ENCODE assay signal across 8 cellular contexts in the genomic region with DNA sequence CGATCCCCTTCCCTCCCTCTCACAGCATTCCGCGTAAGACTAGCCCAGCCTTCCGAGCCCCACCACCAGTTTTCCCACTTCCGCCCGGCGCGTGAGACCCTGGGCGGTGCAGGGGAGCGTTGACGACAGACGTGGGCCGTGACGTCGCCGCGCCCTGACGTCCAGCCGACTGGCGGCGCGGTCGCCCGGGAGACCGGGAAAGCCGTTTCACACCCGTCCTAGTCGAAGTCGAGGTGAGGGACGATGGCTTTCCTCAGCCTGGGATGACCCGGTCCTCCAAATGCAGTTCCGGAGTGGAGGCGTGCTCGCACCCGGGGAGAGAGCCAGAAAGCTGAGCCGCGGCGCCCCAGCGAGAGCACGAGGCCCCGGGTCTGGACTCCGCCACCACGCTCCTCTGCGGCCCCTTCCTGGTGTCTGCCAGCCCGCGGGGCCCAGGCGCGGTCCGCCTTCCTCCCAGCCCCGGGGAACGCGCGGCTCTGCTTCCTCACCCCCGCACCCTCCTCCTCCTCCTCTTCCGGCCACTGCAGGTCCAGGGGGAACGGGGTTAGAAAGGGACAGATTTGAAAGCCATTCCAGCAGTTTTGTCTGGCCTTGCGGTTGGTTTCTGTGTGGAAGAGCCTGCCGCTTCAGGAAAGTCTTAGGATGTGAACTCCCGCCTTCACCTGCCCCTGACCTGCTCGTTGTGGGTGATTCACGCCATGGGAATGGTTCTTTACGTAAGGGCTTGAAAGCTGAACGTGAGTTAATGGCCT. TPM values are rescaled to one million over a fixed set of nuclear protein-coding genes. Genes with fewer than 3 reads are reported as not detected.
DNase-seq lines count a peak whose midpoint lies in the region; ATAC-seq and TF ChIP-seq lines count a peak whose summit lies in the region.

A gene (plus strand): TSS at position 210 of the 752 bp plus-strand sequence. CDS start 2,977 bp downstream, outside the sequence.

- H3K4me3 ChIP-seq in HL-60 (replicated peaks; ENCODE audit: insufficient read depth, low read length) (peak within 1 kb of the TSS; percentile 69), esophagus squamous epithelium (peak within 1 kb of the TSS; percentile 56 to 87 (median 80))

- peaks cover 32% of the 10 kb centered on the region for H3K4me1 Mint-ChIP-seq in activated T-cell treated with anti-CD3 and anti-CD28 coated beads, Interleukin-2, amount 50 U/mL, for 72 hours (ENCODE audit: low read depth)

- ATAC-seq in GM19463 (IDR thresholded peaks at IDR 0.05; ENCODE audit: unreplicated experiment), result peak; percentile 93
- ATAC-seq in activated T-cell treated with anti-CD3 and anti-CD28 coated beads, Interleukin-2, amount 50 U/mL, for 72 hours (replicated peaks in 1 of 2), result peak; percentile 86 to 94

- TF ChIP-seq POLR2A in esophagus squamous epithelium (IDR thresholded peaks at IDR 0.05), result peak in 2 of 4 donors; percentile 62 to 72

- peak within 1 kb of the TSS; percentile 80 to 90 for H3K4me3 Mint-ChIP-seq in activated T-cell treated with anti-CD3 and anti-CD28 coated beads, Interleukin-2, amount 50 U/mL, for 72 hours

- H3K27me3 ChIP-seq in HL-60 (ENCODE audit: insufficient read depth, poor library complexity, severe bottlenecking) (no peaks in the 10 kb centered on the region), esophagus squamous epithelium (no peaks in the 10 kb centered on the region)

- H3K9me3 Mint-ChIP-seq in activated T-cell treated with anti-CD3 and anti-CD28 coated beads, Interleukin-2, amount 50 U/mL, for 72 hours, result no peaks in the 10 kb centered on the region

- WGBS in esophagus squamous epithelium, 2 donors, result 0 to 4% methylated on average over 8 to 12 of the region's 63 CpGs

- H3K27me3 Mint-ChIP-seq in activated T-cell treated with anti-CD3 and anti-CD28 coated beads, Interleukin-2, amount 50 U/mL, for 72 hours (ENCODE audit: low read depth), result no peaks in the 10 kb centered on the region

- H3K4me1 ChIP-seq in esophagus squamous epithelium, result peaks cover 0 to 25% (median 3%) of the 10 kb centered on the region in 3 donors

- peak within 1 kb of the TSS; percentile 94 for H3K27ac Mint-ChIP-seq in activated T-cell treated with anti-CD3 and anti-CD28 coated beads, Interleukin-2, amount 50 U/mL, for 72 hours

- H3K36me3 Mint-ChIP-seq in activated T-cell treated with anti-CD3 and anti-CD28 coated beads, Interleukin-2, amount 50 U/mL, for 72 hours (ENCODE audit: insufficient read depth in 2 of 2), result peaks cover 1 to 3% of the 10 kb centered on the region in 2 donors

- H3K9me3 ChIP-seq in esophagus squamous epithelium, result no peaks in the 10 kb centered on the region

- no peaks in the 10 kb centered on the region for H3K36me3 ChIP-seq in esophagus squamous epithelium

- DNase-seq in COLO668 (lab: John Stamatoyannopoulos, UW; ENCODE audit: unreplicated experiment) (peak; percentile 90), HL-60 (ENCODE audit: low read depth in 1 of 2, low spot score in 1 of 2) (peak; percentile 78 to 87), OCI-M1 (lab: John Stamatoyannopoulos, UW) (peak; percentile 90), esophagus squamous epithelium (lab: John Stamatoyannopoulos, UW) (no peak), myocyte (ENCODE audit: low read depth) (peak; percentile 94)
- peak; percentile 65 to 82 for DNase-seq in activated T-cell treated with anti-CD3 and anti-CD28 coated beads, Interleukin-2, amount 50 U/mL, for 72 hours
- DNase-seq in stimulated activated CD8-positive, alpha-beta memory T cell treated with anti-CD3 and anti-CD28 coated beads, Interleukin-7, amount 100 ng/mL, for 48 hours (ENCODE audit: extremely low read depth in 1 of 2, low read depth in 1 of 2), result peak; percentile 61 to 63

- no peak for TF ChIP-seq CTCF in HL-60 (IDR thresholded peaks at IDR 0.05; ENCODE audit: insufficient read depth, low read length)
- TF ChIP-seq CTCF in esophagus squamous epithelium (IDR thresholded peaks at IDR 0.05), result peak in 1 of 6 experiments; percentile 4

- intact Hi-C loops in esophagus squamous epithelium (cut with DNase I), result loop anchor here (10.0 kb wide), 2 partner anchors 152 to 258 kb away; a partner anchor contains a TSS

- H3K27ac ChIP-seq in HL-60 (replicated peaks) (peak within 1 kb of the TSS; percentile 87), esophagus squamous epithelium (peak within 1 kb of the TSS; percentile 96 to 99 (median 96))

RNA-seq across cellular contexts. Expression of the gene that starts here (rescaled TPM):
- 1 to 10 TPM; 1.0 to 1.7 TPM for total RNA-seq in activated T-cell treated with anti-CD3 and anti-CD28 coated beads, Interleukin-2, amount 50 U/mL, for 72 hours
- total RNA-seq in esophagus squamous epithelium (1 to 10 TPM in 1 of 4 donors, under 1 TPM in 2, not detected in 1; 0.15 to 1.1 (median 0.57) TPM), myocyte (0.68 and 1.3 TPM in 2 replicates)
- 0.73 TPM for polyA plus RNA-seq in myocyte (2012)
